In the genomic region with DNA sequence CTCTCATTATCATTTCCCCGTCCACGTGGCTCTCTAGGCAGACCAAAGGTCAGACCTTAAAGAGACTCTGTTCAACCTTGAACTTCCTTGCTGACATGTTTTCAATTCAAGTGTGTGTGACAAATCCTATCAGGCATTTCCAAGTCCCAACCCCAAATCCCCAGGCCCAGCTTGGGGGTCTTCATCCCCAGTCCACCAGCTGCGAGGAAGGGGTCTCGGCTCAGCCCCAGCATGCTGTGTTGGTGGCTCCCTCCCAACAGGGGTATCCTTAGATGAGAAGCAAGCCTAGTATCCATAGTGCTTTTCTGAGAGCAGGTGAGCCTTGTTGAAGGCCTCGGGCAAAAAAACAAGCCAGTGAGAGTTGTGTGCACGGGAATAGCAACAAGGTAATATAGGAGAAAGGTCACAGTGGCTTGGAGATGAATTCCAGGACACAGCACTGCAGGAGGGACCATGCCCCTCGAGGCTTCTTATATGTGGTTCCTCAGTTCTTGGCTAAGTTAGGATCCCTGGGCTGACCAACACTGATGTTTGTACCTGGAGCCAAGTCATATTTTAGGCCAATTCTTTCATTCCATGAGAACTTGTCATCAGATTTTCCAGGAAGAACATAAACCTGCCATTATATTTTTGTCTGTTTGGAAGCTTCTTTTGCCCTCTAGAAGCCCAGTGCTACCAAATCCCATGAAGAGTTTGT, we compare ENCODE assay signal across 16 cellular contexts.
DNase-seq lines count a peak whose midpoint lies in the region; ATAC-seq and TF ChIP-seq lines count a peak whose summit lies in the region.
"Had no signal": no experiment of that assay in that cellular context is flagged by ENCODE, and none has a peak within 500 bp of the region (broad histone marks: within the 10 kb centered on the region; RNA-seq: fewer than 3 reads in every experiment).

No MANE protein-coding gene starts in this region.

- peak; percentile 9 for DNase-seq in activated CD8-positive, alpha-beta T cell treated with anti-CD3 and anti-CD28 coated beads, Interleukin-2, amount 10 ng/mL, durations not matched to agents 7 days and 5 days
- no peak for DNase-seq in activated CD8-positive, alpha-beta T cell treated with anti-CD3 and anti-CD28 coated beads for 36 hours
- DNase-seq in astrocyte of the hippocampus (ENCODE audit: low read depth, low spot score) (peak; percentile 61), mesenchymal stem cell (no peak), tibial artery (no peak), kidney glomerular epithelial cell (lab: John Stamatoyannopoulos, UW) (no peak), T-helper 17 cell (no peak), left colon (no peak)
- DNase-seq: 8988T; activated CD4-positive, CD25-positive, alpha-beta regulatory T cell; activated CD8-positive, alpha-beta memory T cell treated with anti-CD3 and anti-CD28 coated beads, Interleukin-2, amount 50 U/mL, for 4 hours; activated naive CD4-positive, alpha-beta T cell treated with anti-CD3 and anti-CD28 coated beads, Interleukin-2, amount 10 ng/mL, durations not matched to agents 7 days and 5 days; effector memory CD8-positive, alpha-beta T cell; KG1; pancreas had no signal

- no peak for TF ChIP-seq CTCF in activated CD8-positive, alpha-beta T cell treated with anti-CD3 and anti-CD28 coated beads for 36 hours (IDR thresholded peaks at IDR 0.05)
- no peak for TF ChIP-seq CTCF in tibial artery (IDR thresholded peaks at IDR 0.05)

- H4K8ac ChIP-seq in mesenchymal stem cell (ENCODE audit: low read length): no peak overlapping the region

- no peak overlapping the region for H3K14ac ChIP-seq in mesenchymal stem cell (ENCODE audit: low read length in 2 of 2)

- intact Hi-C loops in activated CD8-positive, alpha-beta T cell treated with anti-CD3 and anti-CD28 coated beads for 36 hours (cut with micrococcal nuclease): no loop called here
- intact Hi-C loops in tibial artery (cut with DNase I; ENCODE audit: low total_unique reads) (no loop called here), left colon (cut with DNase I, micrococcal nuclease) (no loop called here)

- H3K9me3 Mint-ChIP-seq in activated CD8-positive, alpha-beta T cell treated with anti-CD3 and anti-CD28 coated beads, Interleukin-2, amount 10 ng/mL, durations not matched to agents 7 days and 5 days (ENCODE audit: insufficient read depth): no peaks in the 10 kb centered on the region
- no peaks in the 10 kb centered on the region for H3K9me3 Mint-ChIP-seq in activated CD8-positive, alpha-beta T cell treated with anti-CD3 and anti-CD28 coated beads for 36 hours
- H3K9me3 Mint-ChIP-seq: activated naive CD4-positive, alpha-beta T cell treated with anti-CD3 and anti-CD28 coated beads, Interleukin-2, amount 10 ng/mL, durations not matched to agents 7 days and 5 days had no signal

- peak overlapping the region; percentile 53 for H3K9ac ChIP-seq in mesenchymal stem cell (ENCODE audit: low read length)

- no peaks in the 10 kb centered on the region for H3K27me3 Mint-ChIP-seq in activated CD8-positive, alpha-beta T cell treated with anti-CD3 and anti-CD28 coated beads, Interleukin-2, amount 10 ng/mL, durations not matched to agents 7 days and 5 days (ENCODE audit: low read depth)
- no peaks in the 10 kb centered on the region for H3K27me3 Mint-ChIP-seq in activated CD8-positive, alpha-beta T cell treated with anti-CD3 and anti-CD28 coated beads for 36 hours
- peaks cover 29% of the 10 kb centered on the region for H3K27me3 Mint-ChIP-seq in T-helper 17 cell

- H3K4me2 ChIP-seq in mesenchymal stem cell (ENCODE audit: low read length, poor library complexity, severe bottlenecking): no peak overlapping the region

- peak overlapping the region in 1 of 2 experiments; percentile 25 for H2BK12ac ChIP-seq in mesenchymal stem cell (ENCODE audit: low read length in 2 of 2)

- no peak overlapping the region for H2AK5ac ChIP-seq in mesenchymal stem cell (ENCODE audit: low read length, severe bottlenecking)

- H3K36me3 ChIP-seq in mesenchymal stem cell (ENCODE audit: control insufficient read depth in 1 of 2, insufficient read depth in 2 of 2, low read depth in 1 of 2, low read length in 2 of 2): no peaks in the 10 kb centered on the region
- no peaks in the 10 kb centered on the region for H3K36me3 ChIP-seq in tibial artery
- H3K36me3 ChIP-seq: gastroesophageal sphincter, pancreas had no signal

- no peak overlapping the region for H3K4me3 Mint-ChIP-seq in activated CD8-positive, alpha-beta T cell treated with anti-CD3 and anti-CD28 coated beads, Interleukin-2, amount 10 ng/mL, durations not matched to agents 7 days and 5 days
- H3K4me3 Mint-ChIP-seq in activated CD8-positive, alpha-beta T cell treated with anti-CD3 and anti-CD28 coated beads for 36 hours: no peak overlapping the region
- H3K4me3 Mint-ChIP-seq in T-helper 17 cell: no peak overlapping the region
- H3K4me3 Mint-ChIP-seq: activated naive CD4-positive, alpha-beta T cell treated with anti-CD3 and anti-CD28 coated beads, Interleukin-2, amount 10 ng/mL, durations not matched to agents 7 days and 5 days; effector memory CD8-positive, alpha-beta T cell had no signal

- no peaks in the 10 kb centered on the region for H3K27me3 ChIP-seq in mesenchymal stem cell (ENCODE audit: control insufficient read depth in 1 of 2, insufficient read depth in 1 of 2, low read length in 2 of 2)
- no peaks in the 10 kb centered on the region for H3K27me3 ChIP-seq in tibial artery
- H3K27me3 ChIP-seq: gastroesophageal sphincter, pancreas had no signal

- H3K4me3 ChIP-seq in mesenchymal stem cell (ENCODE audit: insufficient read depth in 1 of 2, low read depth in 1 of 2, low read length in 2 of 2): no peak overlapping the region
- no peak overlapping the region for H3K4me3 ChIP-seq in tibial artery
- H3K4me3 ChIP-seq: gastroesophageal sphincter, pancreas had no signal

- no peak overlapping the region for H3K23ac ChIP-seq in mesenchymal stem cell (ENCODE audit: low read length in 2 of 2)

- H3K9me3 ChIP-seq in mesenchymal stem cell (ENCODE audit: control insufficient read depth, low read length): peaks cover 6% of the 10 kb centered on the region
- no peaks in the 10 kb centered on the region for H3K9me3 ChIP-seq in tibial artery
- H3K9me3 ChIP-seq in T-helper 17 cell (ENCODE audit: control insufficient read depth, low read length, poor library complexity, severe bottlenecking): no peaks in the 10 kb centered on the region
- H3K9me3 ChIP-seq: gastroesophageal sphincter, pancreas had no signal

- 87% methylated on average over 7 of the region's 7 CpGs for WGBS in mesenchymal stem cell

- no peak overlapping the region for H2AFZ ChIP-seq in mesenchymal stem cell (ENCODE audit: low read depth, low read length)

- H2BK120ac ChIP-seq in mesenchymal stem cell (ENCODE audit: low read depth, low read length): no peak overlapping the region

- no peak overlapping the region for H4K91ac ChIP-seq in mesenchymal stem cell (ENCODE audit: low read length)

- no peaks in the 10 kb centered on the region for H3K79me1 ChIP-seq in mesenchymal stem cell (replicated peaks; ENCODE audit: low read length, poor library complexity, severe bottlenecking)

- no peak overlapping the region for H2BK5ac ChIP-seq in mesenchymal stem cell (ENCODE audit: low read depth, low read length, poor library complexity, severe bottlenecking)

- ATAC-seq in activated CD8-positive, alpha-beta T cell treated with anti-CD3 and anti-CD28 coated beads, Interleukin-2, amount 10 ng/mL, durations not matched to agents 7 days and 5 days: no peak
- ATAC-seq in activated CD8-positive, alpha-beta T cell treated with anti-CD3 and anti-CD28 coated beads for 36 hours: no peak
- ATAC-seq in T-helper 17 cell: no peak
- ATAC-seq in left colon: no peak
- ATAC-seq: effector memory CD8-positive, alpha-beta T cell; gastroesophageal sphincter had no signal

- POLR2A ChIA-PET in activated CD8-positive, alpha-beta T cell treated with anti-CD3 and anti-CD28 coated beads, Interleukin-2, amount 10 ng/mL, durations not matched to agents 7 days and 5 days (lab: Charles Lee): no interaction called here
- POLR2A ChIA-PET in activated CD8-positive, alpha-beta T cell treated with anti-CD3 and anti-CD28 coated beads for 36 hours (lab: Charles Lee): no interaction called here

- H3K4ac ChIP-seq in mesenchymal stem cell (ENCODE audit: low read depth in 1 of 2, low read length in 2 of 2): no peak overlapping the region

- no peak overlapping the region for H3K18ac ChIP-seq in mesenchymal stem cell (ENCODE audit: low read depth in 1 of 2, low read length in 2 of 2)

- H3K27ac ChIP-seq in mesenchymal stem cell (ENCODE audit: low read length, poor library complexity, severe bottlenecking) (no peak overlapping the region), tibial artery (no peak overlapping the region)
- H3K27ac ChIP-seq: gastroesophageal sphincter had no signal

- CTCF ChIA-PET in activated CD8-positive, alpha-beta T cell treated with anti-CD3 and anti-CD28 coated beads, Interleukin-2, amount 10 ng/mL, durations not matched to agents 7 days and 5 days (lab: Charles Lee): no interaction called here
- CTCF ChIA-PET in activated CD8-positive, alpha-beta T cell treated with anti-CD3 and anti-CD28 coated beads for 36 hours (lab: Charles Lee): no interaction called here

- no peaks in the 10 kb centered on the region for H3K4me1 Mint-ChIP-seq in activated CD8-positive, alpha-beta T cell treated with anti-CD3 and anti-CD28 coated beads, Interleukin-2, amount 10 ng/mL, durations not matched to agents 7 days and 5 days (ENCODE audit: low read depth)
- no peaks in the 10 kb centered on the region for H3K4me1 Mint-ChIP-seq in activated CD8-positive, alpha-beta T cell treated with anti-CD3 and anti-CD28 coated beads for 36 hours (ENCODE audit: low read depth)
- no peaks in the 10 kb centered on the region for H3K4me1 Mint-ChIP-seq in T-helper 17 cell
- H3K4me1 Mint-ChIP-seq: activated naive CD4-positive, alpha-beta T cell treated with anti-CD3 and anti-CD28 coated beads, Interleukin-2, amount 10 ng/mL, durations not matched to agents 7 days and 5 days had no signal

- no peaks in the 10 kb centered on the region for H3K36me3 Mint-ChIP-seq in activated CD8-positive, alpha-beta T cell treated with anti-CD3 and anti-CD28 coated beads, Interleukin-2, amount 10 ng/mL, durations not matched to agents 7 days and 5 days (ENCODE audit: low read depth)
- H3K36me3 Mint-ChIP-seq in activated CD8-positive, alpha-beta T cell treated with anti-CD3 and anti-CD28 coated beads for 36 hours (ENCODE audit: low read depth): no peaks in the 10 kb centered on the region
- H3K36me3 Mint-ChIP-seq in T-helper 17 cell (ENCODE audit: low read depth): no peaks in the 10 kb centered on the region
- H3K36me3 Mint-ChIP-seq: activated naive CD4-positive, alpha-beta T cell treated with anti-CD3 and anti-CD28 coated beads, Interleukin-2, amount 10 ng/mL, durations not matched to agents 7 days and 5 days had no signal

- no peak overlapping the region for H3K27ac Mint-ChIP-seq in activated CD8-positive, alpha-beta T cell treated with anti-CD3 and anti-CD28 coated beads, Interleukin-2, amount 10 ng/mL, durations not matched to agents 7 days and 5 days
- H3K27ac Mint-ChIP-seq in activated CD8-positive, alpha-beta T cell treated with anti-CD3 and anti-CD28 coated beads for 36 hours: no peak overlapping the region
- no peak overlapping the region for H3K27ac Mint-ChIP-seq in T-helper 17 cell
- H3K27ac Mint-ChIP-seq: activated naive CD4-positive, alpha-beta T cell treated with anti-CD3 and anti-CD28 coated beads, Interleukin-2, amount 10 ng/mL, durations not matched to agents 7 days and 5 days; effector memory CD8-positive, alpha-beta T cell had no signal

- no peak overlapping the region for H2BK15ac ChIP-seq in mesenchymal stem cell (ENCODE audit: low read depth, poor library complexity, severe bottlenecking)

- H3K4me1 ChIP-seq in mesenchymal stem cell (ENCODE audit: control insufficient read depth, insufficient read depth, low read depth, low read length): peaks cover 8% of the 10 kb centered on the region
- H3K4me1 ChIP-seq in tibial artery: peaks cover 0 to 20% (median 12%) of the 10 kb centered on the region in 4 donors
- H3K4me1 ChIP-seq: pancreas had no signal

Comparison
In these comparisons a context has a peak if more than half of its experiments do, and no peak if none do; other contexts are left out.
1. DNase-seq: peak in activated CD8-positive, alpha-beta T cell treated with anti-CD3 and anti-CD28 coated beads, Interleukin-2, amount 10 ng/mL, durations not matched to agents 7 days and 5 days (single experiment) and astrocyte of the hippocampus (single experiment); none in activated CD8-positive, alpha-beta T cell treated with anti-CD3 and anti-CD28 coated beads for 36 hours (single experiment), mesenchymal stem cell (single experiment), tibial artery (0 of 2), kidney glomerular epithelial cell (single experiment), T-helper 17 cell (0 of 3) and left colon (0 of 2).